In genomic region chr11:26229270-26229669, GRCh38 we compare ENCODE assay signal across 19 cellular contexts.
DNase-seq lines count a peak whose midpoint lies in the region; ATAC-seq and TF ChIP-seq lines count a peak whose summit lies in the region.
"Had no signal": no experiment of that assay in that cellular context is flagged by ENCODE, and none has a peak within 500 bp of the region (broad histone marks: within the 10 kb centered on the region; RNA-seq: fewer than 3 reads in every experiment).

No MANE protein-coding gene starts in this region.

- ATAC-seq in PC-3: peak; percentile 23; the same call in 1 of the 2 replicates
- ATAC-seq in HG03097 (IDR thresholded peaks at IDR 0.05; ENCODE audit: low FRiP score, unreplicated experiment): no peak
- ATAC-seq in HG02852 (IDR thresholded peaks at IDR 0.05; ENCODE audit: unreplicated experiment): no peak
- ATAC-seq: K562; naive thymus-derived CD4-positive, alpha-beta T cell had no signal

- BruUV-seq in Calu3 (replicated peaks; lab: Mats Ljungman, UMichigan) (no TSS peak), PC-3 (replicated peaks; lab: Mats Ljungman, UMichigan) (no TSS peak)

- H3K9ac ChIP-seq in PC-3 (ENCODE audit: low read length): peak overlapping the region; percentile 57

- intact Hi-C loops in Calu3 (cut with micrococcal nuclease; ENCODE audit: unreplicated experiment): loop anchor here (5.0 kb wide), 1 partner anchor 72 kb away; no protein-coding TSS in a partner anchor
- intact Hi-C loops in PC-3 (cut with micrococcal nuclease): no loop called here

- no peaks in the 10 kb centered on the region for H3K27me3 ChIP-seq in PC-3 (ENCODE audit: low read length)

- H4K20me1 ChIP-seq in PC-3 (ENCODE audit: low read length): no peaks in the 10 kb centered on the region

- no peaks in the 10 kb centered on the region for H3K36me3 ChIP-seq in PC-3 (ENCODE audit: low read depth, low read length)

- H3K4me3 Mint-ChIP-seq in Calu3 (ENCODE audit: low read depth, unreplicated experiment): no peak overlapping the region
- H3K4me3 Mint-ChIP-seq: activated naive CD4-positive, alpha-beta T cell treated with anti-CD3 and anti-CD28 coated beads, Interleukin-2, amount 10 ng/mL, durations not matched to agents 7 days and 5 days; naive thymus-derived CD4-positive, alpha-beta T cell; T-helper 2 cell treated with Interferon-gamma antibody and Interleukin-4, amounts not matched to agents 5 μg/mL and 100 μg/mL, for 36 hours had no signal

- H3F3A ChIP-seq in PC-3 (ENCODE audit: low read length, unreplicated experiment): no peaks in the 10 kb centered on the region

- H3K9me2 ChIP-seq in PC-3 (replicated peaks; ENCODE audit: low read length): no peaks in the 10 kb centered on the region

- peak overlapping the region; percentile 88 for H3K27ac ChIP-seq in PC-3 (ENCODE audit: low read length)

- TF ChIP-seq CTCF in Calu3 (IDR thresholded peaks at IDR 0.05; ENCODE audit: unreplicated experiment): no peak
- no peak for TF ChIP-seq CTCF in PC-3 (conservative IDR thresholded peaks at IDR 0.05; ENCODE audit: low read depth, low read length)
- no peak for TF ChIP-seq CTCF in choroid plexus epithelial cell (conservative IDR thresholded peaks at IDR 0.05; ENCODE audit: low read depth, low read length)

- H3K4me3 ChIP-seq in PC-3 (ENCODE audit: low read length) (no peak overlapping the region), choroid plexus epithelial cell (ENCODE audit: low read depth, low read length) (no peak overlapping the region)
- H3K4me3 ChIP-seq: K562 had no signal

- H3K9me3 ChIP-seq in PC-3 (ENCODE audit: low read length): no peaks in the 10 kb centered on the region

- H3K9me3 Mint-ChIP-seq in Calu3 (ENCODE audit: low read depth, unreplicated experiment): no peaks in the 10 kb centered on the region

- H3K4me1 Mint-ChIP-seq in Calu3 (ENCODE audit: low read depth, unreplicated experiment): peaks cover 13% of the 10 kb centered on the region
- H3K4me1 Mint-ChIP-seq: activated naive CD4-positive, alpha-beta T cell treated with anti-CD3 and anti-CD28 coated beads, Interleukin-2, amount 10 ng/mL, durations not matched to agents 7 days and 5 days; naive thymus-derived CD4-positive, alpha-beta T cell had no signal

- CTCF ChIA-PET in Calu3 (lab: Charles Lee): interaction anchor here (0.6 to 2.4 kb wide), 2 partner anchors 248 to 483 kb away, joined by 3 to 37 read pairs; no protein-coding TSS in a partner anchor
- CTCF ChIA-PET in PC-3 (lab: Charles Lee): interaction anchor here (0.9 kb wide), 1 partner anchor 248 kb away, joined by 4 read pairs; no protein-coding TSS in a partner anchor

- H2AFZ ChIP-seq in PC-3 (ENCODE audit: low read length): no peak overlapping the region

- 0 out of 2 replicates have a peak overlapping the region, but pooled peaks have one; percentile 13 for H3K4me2 ChIP-seq in PC-3 (ENCODE audit: low read length)

- no peak for DNase-seq in Calu3
- peak; percentile 73 for DNase-seq in PC-3
- peak; percentile 95 for DNase-seq in choroid plexus epithelial cell (ENCODE audit: low read depth)
- DNase-seq in glomerular visceral epithelial cell (ENCODE audit: extremely low spot score): peak; percentile 14
- DNase-seq in NCI-H1417 treated with DMSO at 0.1 percent for 48 hours (lab: John Stamatoyannopoulos, UW): no peak
- DNase-seq in GM19238 (ENCODE audit: insufficient read length, low spot score): no peak
- DNase-seq: activated CD8-positive, alpha-beta memory T cell treated with anti-CD3 and anti-CD28 coated beads, Interleukin-2, amount 50 U/mL, for 4 hours; activated naive CD4-positive, alpha-beta T cell treated with anti-CD3 and anti-CD28 coated beads, Interleukin-2, amount 10 ng/mL, durations not matched to agents 7 days and 5 days; AML-193; central memory CD4-positive, alpha-beta T cell; naive thymus-derived CD4-positive, alpha-beta T cell; NK-92 treated with Interleukin-12 subunit alpha and Interleukin-12 subunit beta, amount 100 ng/mL, for 24 hours; SHP77; stimulated activated CD4-positive, alpha-beta T cell treated with anti-CD3 and anti-CD28 coated beads, Interleukin-15, amount 100 ng/mL, for 24 hours had no signal

- peaks cover 47% of the 10 kb centered on the region for H3K4me1 ChIP-seq in PC-3 (ENCODE audit: insufficient read depth, low read length)

- H3K27me3 Mint-ChIP-seq in Calu3 (ENCODE audit: unreplicated experiment): no peaks in the 10 kb centered on the region
- H3K27me3 Mint-ChIP-seq: activated naive CD4-positive, alpha-beta T cell treated with anti-CD3 and anti-CD28 coated beads, Interleukin-2, amount 10 ng/mL, durations not matched to agents 7 days and 5 days; naive thymus-derived CD4-positive, alpha-beta T cell; progenitor cell of endocrine pancreas had no signal

- POLR2A ChIA-PET in PC-3 (lab: Charles Lee; ENCODE audit: unreplicated experiment): no interaction called here

- peak overlapping the region; percentile 42 for H3K27ac Mint-ChIP-seq in Calu3 (ENCODE audit: unreplicated experiment)
- H3K27ac Mint-ChIP-seq: activated naive CD4-positive, alpha-beta T cell treated with anti-CD3 and anti-CD28 coated beads, Interleukin-2, amount 10 ng/mL, durations not matched to agents 7 days and 5 days; naive thymus-derived CD4-positive, alpha-beta T cell; progenitor cell of endocrine pancreas; T-helper 2 cell treated with Interferon-gamma antibody and Interleukin-4, amounts not matched to agents 5 μg/mL and 100 μg/mL, for 36 hours had no signal

- no peaks in the 10 kb centered on the region for H3K36me3 Mint-ChIP-seq in Calu3 (ENCODE audit: insufficient read depth, unreplicated experiment)
- H3K36me3 Mint-ChIP-seq: activated naive CD4-positive, alpha-beta T cell treated with anti-CD3 and anti-CD28 coated beads, Interleukin-2, amount 10 ng/mL, durations not matched to agents 7 days and 5 days; naive thymus-derived CD4-positive, alpha-beta T cell had no signal

- no peaks in the 10 kb centered on the region for H3K79me2 ChIP-seq in PC-3 (ENCODE audit: low read length)

Comparison
In these comparisons a context has a peak if more than half of its experiments do, and no peak if none do; other contexts are left out.
1. DNase-seq: peak in PC-3 (single experiment), choroid plexus epithelial cell (single experiment) and glomerular visceral epithelial cell (single experiment); none in Calu3 (single experiment), NCI-H1417 treated with DMSO at 0.1 percent for 48 hours (single experiment) and GM19238 (single experiment).